ENCODE assay signal across 1 cellular context in genomic region chr3:126850370-126851085, GRCh38.
TF ChIP-seq lines count a peak whose summit lies in the region.

No MANE protein-coding gene starts in this region.

TF ChIP-seq in WTC11, 78 proteins besides CTCF, POLR2A, EP300 and RAD21 (continued from another document):
- no peak for TF ChIP-seq ZBTB43 (CRISPR knock-in tag; IDR thresholded peaks at IDR 0.05)
- no peak for TF ChIP-seq CREM (CRISPR knock-in tag; IDR thresholded peaks at IDR 0.05)
- no peak for TF ChIP-seq GTF2I (CRISPR knock-in tag; conservative IDR thresholded peaks at IDR 0.05)
- no peak; the same call in 1 of the 2 replicates for TF ChIP-seq PRRX2 (CRISPR knock-in tag; IDR thresholded peaks at IDR 0.05)
- no peak for TF ChIP-seq STAT6 (CRISPR knock-in tag; conservative IDR thresholded peaks at IDR 0.05; ENCODE audit: low read depth)
- TF ChIP-seq PREB (CRISPR knock-in tag; IDR thresholded peaks at IDR 0.05; ENCODE audit: borderline replicate concordance), result no peak
- TF ChIP-seq JAZF1 (CRISPR knock-in tag; IDR thresholded peaks at IDR 0.05), result no peak
- no peak for TF ChIP-seq E2F4 (CRISPR knock-in tag; IDR thresholded peaks at IDR 0.05; ENCODE audit: borderline replicate concordance, low read depth)
- no peak for TF ChIP-seq MXD4 (CRISPR knock-in tag; IDR thresholded peaks at IDR 0.05; ENCODE audit: borderline replicate concordance)
- TF ChIP-seq RELA (CRISPR knock-in tag; IDR thresholded peaks at IDR 0.05; ENCODE audit: borderline replicate concordance), result no peak
- TF ChIP-seq SP1 (CRISPR knock-in tag; conservative IDR thresholded peaks at IDR 0.05), result 0 out of 2 replicates have a peak, but pooled peaks have one; percentile 22
- TF ChIP-seq FOXK1 (CRISPR knock-in tag; IDR thresholded peaks at IDR 0.05), result no peak
- no peak for TF ChIP-seq ESRRA (CRISPR knock-in tag; IDR thresholded peaks at IDR 0.05; ENCODE audit: borderline replicate concordance)
- TF ChIP-seq ERG (CRISPR knock-in tag; IDR thresholded peaks at IDR 0.05), result peak; percentile 19; the same call in 1 of the 2 replicates
- no peak for TF ChIP-seq ZNF396 (CRISPR knock-in tag; IDR thresholded peaks at IDR 0.05; ENCODE audit: borderline replicate concordance)
- peak; percentile 75 for TF ChIP-seq GABPB1 (CRISPR knock-in tag; IDR thresholded peaks at IDR 0.05)
- peak; percentile 93; the same call in 1 of the 2 replicates for TF ChIP-seq TEAD1 (CRISPR knock-in tag; IDR thresholded peaks at IDR 0.05)
